In genomic region chr10:96587255-96588059, GRCh38 we compare ENCODE assay signal across 8 cellular contexts. TPM values are rescaled to one million over a fixed set of nuclear protein-coding genes. Genes with fewer than 3 reads are reported as not detected.
A peak's percentile ranks its signal among the peaks of the same experiment; 100 is the strongest.
DNase-seq lines count a peak whose midpoint lies in the region; ATAC-seq and TF ChIP-seq lines count a peak whose summit lies in the region.

No MANE protein-coding gene starts in this region.

- no peak overlapping the region for H4K91ac ChIP-seq in H9 (ENCODE audit: insufficient read length, low read depth, low read length)

- peaks cover 48% of the 10 kb centered on the region for H3K4me1 Mint-ChIP-seq in CD8-positive, alpha-beta T cell (ENCODE audit: low read depth)
- H3K4me1 Mint-ChIP-seq in H9 = peaks cover 11 to 15% of the 10 kb centered on the region in 2 experiments

- H2BK20ac ChIP-seq in H9 (ENCODE audit: low read depth, low read length, poor library complexity, severe bottlenecking) = no peak overlapping the region

- no peak overlapping the region for H2AK5ac ChIP-seq in H9 (ENCODE audit: insufficient read length, low read length)

- H3K79me2 ChIP-seq in H9 (ENCODE audit: insufficient read depth, low read length) (peaks cover 27% of the 10 kb centered on the region; the same call in 1 of the 2 replicates), hepatocyte (peaks cover 42% of the 10 kb centered on the region)

- intact Hi-C loops in CD8-positive, alpha-beta T cell (cut with DNase I, micrococcal nuclease) = loop anchor here (1.0 to 10.0 kb wide), 11 partner anchors 21 to 933 kb away; partner anchors contain the start of genes TCTN3 (in 2 of the 2), ALDH18A1 (in 1 of the 2), CC2D2B (in 1 of the 2) and CCNJ (in 1 of the 2)

- no peaks in the 10 kb centered on the region for H3K9me3 ChIP-seq in CD8-positive, alpha-beta T cell (ENCODE audit: low read length)
- H3K9me3 ChIP-seq in H9 (ENCODE audit: control insufficient read depth, low read depth, low read length) (no peaks in the 10 kb centered on the region), hepatocyte (ENCODE audit: low read depth) (no peaks in the 10 kb centered on the region), skeletal muscle satellite cell (replicated peaks; ENCODE audit: low read length) (no peaks in the 10 kb centered on the region)

- H3K79me1 ChIP-seq in H9 (ENCODE audit: insufficient read depth, low read depth, low read length, poor library complexity, severe bottlenecking) = no peaks in the 10 kb centered on the region

- peak overlapping the region; percentile 96 for H3K14ac ChIP-seq in H9 (ENCODE audit: insufficient read depth, low read length)

- H3K27me3 Mint-ChIP-seq in CD8-positive, alpha-beta T cell (ENCODE audit: low read depth) = no peaks in the 10 kb centered on the region
- no peaks in the 10 kb centered on the region for H3K27me3 Mint-ChIP-seq in H9 (ENCODE audit: low read depth)

- TF ChIP-seq CTCF in CD8-positive, alpha-beta T cell (IDR thresholded peaks at IDR 0.05) = no peak
- TF ChIP-seq CTCF in H9 (conservative IDR thresholded peaks at IDR 0.05) = no peak
- no peak for TF ChIP-seq CTCF in hepatocyte (IDR thresholded peaks at IDR 0.05; ENCODE audit: poor library complexity)

- no peak overlapping the region for H3K4me3 Mint-ChIP-seq in CD8-positive, alpha-beta T cell
- no peak overlapping the region; a peak in 2 of 5 replicates for H3K4me3 Mint-ChIP-seq in H9

- H4K20me1 ChIP-seq in H9 (ENCODE audit: control insufficient read depth, insufficient read depth, insufficient read length) (no peaks in the 10 kb centered on the region), hepatocyte (ENCODE audit: insufficient read depth, poor library complexity, severe bottlenecking) (peaks cover 36% of the 10 kb centered on the region)

- no peaks in the 10 kb centered on the region for H3K9me2 ChIP-seq in hepatocyte (replicated peaks; ENCODE audit: insufficient read depth)

- peak in 4 of 7 experiments; percentile 41 to 70 (median 64) for DNase-seq in CD8-positive, alpha-beta T cell
- DNase-seq in H9 (no peak), NCI-H82 (lab: John Stamatoyannopoulos, UW) (peak; percentile 74), hepatocyte (ENCODE audit: low spot score) (no peak)

- no peaks in the 10 kb centered on the region for H3K9me3 Mint-ChIP-seq in CD8-positive, alpha-beta T cell
- no peaks in the 10 kb centered on the region for H3K9me3 Mint-ChIP-seq in H9

- no peaks in the 10 kb centered on the region for H3K36me3 ChIP-seq in CD8-positive, alpha-beta T cell (ENCODE audit: insufficient read depth, low read length)
- no peaks in the 10 kb centered on the region for H3K36me3 ChIP-seq in hepatocyte (replicated peaks; ENCODE audit: insufficient read depth, low read depth)
- H3K36me3 ChIP-seq in skeletal muscle satellite cell (ENCODE audit: insufficient read depth, low read length) = no peaks in the 10 kb centered on the region

- H3K36me3 Mint-ChIP-seq in CD8-positive, alpha-beta T cell = peaks cover 12% of the 10 kb centered on the region
- no peaks in the 10 kb centered on the region; a peak in 1 of 7 replicates for H3K36me3 Mint-ChIP-seq in H9 (ENCODE audit: insufficient read depth in 1 of 3, low read depth in 3 of 3)

- no peak overlapping the region for H2BK5ac ChIP-seq in H9 (ENCODE audit: insufficient read length, low read length)

- peaks cover 43% of the 10 kb centered on the region for H3K4me1 ChIP-seq in CD8-positive, alpha-beta T cell (ENCODE audit: insufficient read depth, low read length)
- H3K4me1 ChIP-seq in H9 (ENCODE audit: insufficient read depth, low read length) (no peaks in the 10 kb centered on the region), hepatocyte (ENCODE audit: insufficient read depth) (peaks cover 25% of the 10 kb centered on the region), skeletal muscle satellite cell (ENCODE audit: control insufficient read depth, insufficient read depth, low read length) (peaks cover 15% of the 10 kb centered on the region)

- H2BK120ac ChIP-seq in H9 (ENCODE audit: low read depth, low read length, poor library complexity, severe bottlenecking) = no peak overlapping the region

- H2BK12ac ChIP-seq in H9 (ENCODE audit: insufficient read length, low read depth, low read length) = no peak overlapping the region

- no peak overlapping the region for H4K8ac ChIP-seq in H9 (replicated peaks; ENCODE audit: insufficient read length, low read depth, low read length)

- POLR2A ChIA-PET in CD8-positive, alpha-beta T cell (lab: Charles Lee) = interaction anchor here (0.5 to 1.5 kb wide), 2 partner anchors 246 to 1039 kb away, joined by 3 to 4 read pairs; no protein-coding TSS in a partner anchor

- peak overlapping the region; percentile 83 for H3K4me3 ChIP-seq in CD8-positive, alpha-beta T cell (ENCODE audit: low read depth, low read length)
- H3K4me3 ChIP-seq in hepatocyte (peak overlapping the region; percentile 6), skeletal muscle satellite cell (ENCODE audit: low read length) (peak overlapping the region; percentile 99)

- no peaks in the 10 kb centered on the region for H3K27me3 ChIP-seq in CD8-positive, alpha-beta T cell (ENCODE audit: insufficient read depth, low read length)
- H3K27me3 ChIP-seq in H9 (ENCODE audit: insufficient read depth, low read length) (no peaks in the 10 kb centered on the region), hepatocyte (no peaks in the 10 kb centered on the region), skeletal muscle satellite cell (ENCODE audit: control insufficient read depth, insufficient read depth, low read length) (no peaks in the 10 kb centered on the region)

- no peak overlapping the region for H2AFZ ChIP-seq in H9 (ENCODE audit: low read length)
- peak overlapping the region; percentile 43 for H2AFZ ChIP-seq in hepatocyte

- no peak overlapping the region for H3K56ac ChIP-seq in H9 (ENCODE audit: insufficient read length, low read depth, low read length)

- WGBS in H9 (ENCODE audit: extremely low coverage, insufficient read length, low lambda C conversion rate) = no CpG with 5 or more reads among the region's 25 CpGs
- WGBS in hepatocyte (ENCODE audit: low lambda C conversion rate, missing lambda C conversion rate) = 10% methylated on average over 25 of the region's 25 CpGs

- CTCF ChIA-PET in CD8-positive, alpha-beta T cell (lab: Charles Lee) = no interaction called here

- peak overlapping the region; percentile 88 for H3K18ac ChIP-seq in H9 (ENCODE audit: insufficient read length, low read depth, low read length)

- peak overlapping the region; percentile 76 for H3K9ac ChIP-seq in H9 (ENCODE audit: extremely low read depth, insufficient read length, low read length)
- H3K9ac ChIP-seq in skeletal muscle satellite cell (ENCODE audit: low read depth, low read length) = peak overlapping the region; percentile 99

- H3K4me2 ChIP-seq in H9 (ENCODE audit: insufficient read depth, insufficient read length, low read length) (peak overlapping the region; percentile 78), hepatocyte (peak overlapping the region; percentile 73), skeletal muscle satellite cell (ENCODE audit: low read length) (peak overlapping the region; percentile 84)

- peak; percentile 45 for ATAC-seq in CD8-positive, alpha-beta T cell
- no peak for ATAC-seq in HG02885 (IDR thresholded peaks at IDR 0.05; ENCODE audit: poor library complexity, unreplicated experiment)
- no peak for ATAC-seq in GM19035 (IDR thresholded peaks at IDR 0.05; ENCODE audit: unreplicated experiment)

- peaks cover 13% of the 10 kb centered on the region for H3K23me2 ChIP-seq in H9 (ENCODE audit: insufficient read length, low read depth, low read length, poor library complexity, severe bottlenecking)

- H4K5ac ChIP-seq in H9 (ENCODE audit: insufficient read length, low read depth, low read length) = no peak overlapping the region

- no peak overlapping the region; the same call in 1 of the 2 replicates for H3K4ac ChIP-seq in H9 (ENCODE audit: low read depth, low read length)

- H3K27ac Mint-ChIP-seq in CD8-positive, alpha-beta T cell = no peak overlapping the region
- H3K27ac Mint-ChIP-seq in H9 = peak overlapping the region in 2 of 3 experiments; percentile 96 to 99; a peak in 6 of 7 replicates

- H3T11ph ChIP-seq in H9 (ENCODE audit: low read length) = no peak overlapping the region

- H2BK15ac ChIP-seq in H9 (ENCODE audit: low read depth, low read length) = no peak overlapping the region

- no peak overlapping the region for H3K23ac ChIP-seq in H9 (ENCODE audit: insufficient read length, low read depth, low read length)

- H3K27ac ChIP-seq in CD8-positive, alpha-beta T cell (ENCODE audit: low read depth, low read length) = peak overlapping the region; percentile 99
- H3K27ac ChIP-seq in H9 (ENCODE audit: insufficient read length, low read depth, low read length) = peak overlapping the region; percentile 51
- H3K27ac ChIP-seq in angular gyrus (ENCODE audit: low read depth, low read length) = peak overlapping the region; percentile 91
- H3K27ac ChIP-seq in hepatocyte = peak overlapping the region; percentile 100

RNA-seq across cellular contexts. Expression of gene TM9SF3, which starts 0.6 kb away (rescaled TPM):
- 100 to 1,000 TPM; 105 to 106 TPM for total RNA-seq in CD8-positive, alpha-beta T cell
- total RNA-seq in H9 (2021) (119 and 120 TPM in 2 replicates), hepatocyte (158 and 186 TPM in 2 replicates)
- 128 and 141 TPM in 2 replicates for polyA plus RNA-seq in hepatocyte
- 88.5 and 96.1 TPM in 2 replicates for total RNA-seq in skeletal muscle satellite cell (2012; rRNA removed)

Comparison
In these comparisons a context has a peak if more than half of its experiments do, and no peak if none do; other contexts are left out.
1. DNase-seq: peak in CD8-positive, alpha-beta T cell (4 of 7) and NCI-H82 (single experiment); none in H9 (single experiment) and hepatocyte (single experiment).
2. H3K4me3 ChIP-seq: peak in every context shown above with its lines; median percentile 99 in skeletal muscle satellite cell; 83 in CD8-positive, alpha-beta T cell; 6 in hepatocyte.
3. Peak in every context shown above with its lines, with median percentiles within 50 percentile points of each other: H3K27ac ChIP-seq and H3K4me2 ChIP-seq.